Comparison of ENCODE assay signal across 8 cellular contexts in genomic region chr12:49707127-49707811, GRCh38. TPM values are rescaled to one million over a fixed set of nuclear protein-coding genes. Genes with fewer than 3 reads are reported as not detected.
DNase-seq lines count a peak whose midpoint lies in the region; ATAC-seq and TF ChIP-seq lines count a peak whose summit lies in the region.

Gene FMNL3, minus strand, starts transcription at chr12:49707405. Its CDS starts 225 bp downstream, at chr12:49707180.

- H3K4me3 ChIP-seq in OCI-LY1 (ENCODE audit: low read depth, low read length, poor library complexity, severe bottlenecking) (peak within 1 kb of the TSS; percentile 69), mucosa of descending colon (peak within 1 kb of the TSS; percentile 30)

- peak within 1 kb of the TSS; percentile 80 for H3K9ac ChIP-seq in OCI-LY1 (ENCODE audit: low read length)

- peak; percentile 97 for TF ChIP-seq CTCF in OCI-LY1 (IDR thresholded peaks at IDR 0.05; ENCODE audit: low read length)
- TF ChIP-seq CTCF in mucosa of descending colon (IDR thresholded peaks at IDR 0.05), result peak; percentile 95

- intact Hi-C loops in mucosa of descending colon (cut with DNase I, micrococcal nuclease), result loop anchor here (2.0 to 5.0 kb wide), 2 partner anchors 62 to 65 kb away; no protein-coding TSS in a partner anchor

- H3K36me3 ChIP-seq in OCI-LY1 (ENCODE audit: insufficient read depth, low read length) (no peaks in the 10 kb centered on the region), mucosa of descending colon (ENCODE audit: low read depth) (no peaks in the 10 kb centered on the region)

- H3K9me2 ChIP-seq in OCI-LY1 (ENCODE audit: low read depth, low read length), result no peaks in the 10 kb centered on the region

- DNase-seq in DMS 273 treated with DMSO at 0.1 percent for 48 hours (lab: John Stamatoyannopoulos, UW) (peak; percentile 52), HuH-7.5 (ENCODE audit: low spot score) (peak; percentile 95), activated T-cell treated with anti-CD3 and anti-CD28 coated beads for 1 hour (ENCODE audit: low read depth) (peak; percentile 99), epidermal melanocyte (ENCODE audit: insufficient read length, low spot score) (peak; percentile 96), mucosa of descending colon (peak; percentile 98 to 99 (median 98))
- peak; percentile 98 for DNase-seq in stimulated activated CD8-positive, alpha-beta memory T cell treated with anti-CD3 and anti-CD28 coated beads, Interleukin-4, amount 100 ng/mL, for 24 hours (ENCODE audit: low read depth)

- H3K9me3 ChIP-seq in OCI-LY1 (ENCODE audit: low read length) (no peaks in the 10 kb centered on the region), mucosa of descending colon (no peaks in the 10 kb centered on the region)

- peak; percentile 69 for ATAC-seq in GM21526 (IDR thresholded peaks at IDR 0.05; ENCODE audit: low FRiP score, unreplicated experiment)
- peak; percentile 99 for ATAC-seq in mucosa of descending colon

- H3K4me1 ChIP-seq in OCI-LY1 (ENCODE audit: insufficient read depth, low read length, severe bottlenecking) (peaks cover 28% of the 10 kb centered on the region), mucosa of descending colon (ENCODE audit: low read depth) (no peaks in the 10 kb centered on the region)

- H3F3A ChIP-seq in OCI-LY1 (ENCODE audit: insufficient read depth, low read length), result no peaks in the 10 kb centered on the region

- peak within 1 kb of the TSS; percentile 35; the same call in 1 of the 2 replicates for H2AFZ ChIP-seq in OCI-LY1 (ENCODE audit: low read length)

- H3K4me2 ChIP-seq in OCI-LY1 (ENCODE audit: low read length), result peak within 1 kb of the TSS; percentile 92

- no peaks in the 10 kb centered on the region for H3K27me3 ChIP-seq in OCI-LY1 (ENCODE audit: insufficient read depth, low read length)

- H4K20me1 ChIP-seq in OCI-LY1 (ENCODE audit: insufficient read depth, low read length), result no peaks in the 10 kb centered on the region

- H3K79me2 ChIP-seq in OCI-LY1 (ENCODE audit: insufficient read depth, low read length), result no peaks in the 10 kb centered on the region

- H3K27ac ChIP-seq in OCI-LY1 (ENCODE audit: low read depth, low read length, poor library complexity, severe bottlenecking), result no peak within 1 kb of the TSS

RNA-seq across cellular contexts. Expression of gene FMNL3, which starts in this region (rescaled TPM):
- 10 to 100 TPM in 1 of 3 donors, 1 to 10 TPM in 2; 4.2 to 13.4 (median 7.1) TPM for total RNA-seq in mucosa of descending colon
